In genomic region chr3:9951962-9952805, GRCh38 we compare ENCODE assay signal across 8 cellular contexts. TPM values are rescaled to one million over a fixed set of nuclear protein-coding genes. Genes with fewer than 3 reads are reported as not detected.
A peak's percentile ranks its signal among the peaks of the same experiment; 100 is the strongest.
DNase-seq lines count a peak whose midpoint lies in the region; ATAC-seq and TF ChIP-seq lines count a peak whose summit lies in the region.

Gene PRRT3, minus strand, starts transcription at chr3:9952408. Its CDS starts 2,293 bp downstream, at chr3:9950115.

- H3K79me2 ChIP-seq in PC-3 (ENCODE audit: low read length): peaks cover 21% of the 10 kb centered on the region

- H3K4me1 ChIP-seq in PC-3 (ENCODE audit: insufficient read depth, low read length): peaks cover 47% of the 10 kb centered on the region
- H3K4me1 ChIP-seq in rectal smooth muscle tissue (ENCODE audit: control insufficient read depth, insufficient read depth, low read length): peaks cover 2% of the 10 kb centered on the region

- BruUV-seq in PC-3 (replicated peaks; lab: Mats Ljungman, UMichigan): no TSS peak

- H3K4me3 ChIP-seq in AG04450 (ENCODE audit: low read depth, low read length) (peak within 1 kb of the TSS; percentile 74), PC-3 (ENCODE audit: low read length) (peak within 1 kb of the TSS; percentile 73), rectal smooth muscle tissue (ENCODE audit: low read length) (peak within 1 kb of the TSS; percentile 69)

- TF ChIP-seq CTCF in AG04450 (IDR thresholded peaks at IDR 0.05; ENCODE audit: low read depth, low read length) (no peak), PC-3 (conservative IDR thresholded peaks at IDR 0.05; ENCODE audit: low read depth, low read length) (no peak), glutamatergic neuron (IDR thresholded peaks at IDR 0.05; ENCODE audit: partially characterized antibody, unreplicated experiment) (no peak)

- no peak within 1 kb of the TSS for H3K27ac Mint-ChIP-seq in glutamatergic neuron (ENCODE audit: unreplicated experiment)

- H3K4me1 Mint-ChIP-seq in glutamatergic neuron (ENCODE audit: low read depth, unreplicated experiment): no peaks in the 10 kb centered on the region

- H3K27me3 ChIP-seq in AG04450 (ENCODE audit: control insufficient read depth, insufficient read depth, low read length) (no peaks in the 10 kb centered on the region), PC-3 (ENCODE audit: low read length) (no peaks in the 10 kb centered on the region), rectal smooth muscle tissue (ENCODE audit: control insufficient read depth, insufficient read depth, low read length) (no peaks in the 10 kb centered on the region)

- no peaks in the 10 kb centered on the region for H3K9me2 ChIP-seq in PC-3 (replicated peaks; ENCODE audit: low read length)

- H3F3A ChIP-seq in PC-3 (ENCODE audit: low read length, unreplicated experiment): no peaks in the 10 kb centered on the region

- no peak within 1 kb of the TSS for H3K27ac ChIP-seq in AG04450 (ENCODE audit: low read depth, low read length)
- no peak within 1 kb of the TSS for H3K27ac ChIP-seq in PC-3 (ENCODE audit: low read length)
- H3K27ac ChIP-seq in rectal smooth muscle tissue (ENCODE audit: low read depth, low read length): no peak within 1 kb of the TSS

- no peaks in the 10 kb centered on the region for H3K36me3 Mint-ChIP-seq in glutamatergic neuron (ENCODE audit: unreplicated experiment)

- H2AFZ ChIP-seq in PC-3 (ENCODE audit: low read length): peak within 1 kb of the TSS; percentile 69; the same call in 1 of the 2 replicates

- H3K9ac ChIP-seq in PC-3 (ENCODE audit: low read length) (peak within 1 kb of the TSS; percentile 10; the same call in 1 of the 2 replicates), rectal smooth muscle tissue (ENCODE audit: low read length) (peak within 1 kb of the TSS; percentile 14)

- peak; percentile 58 for ATAC-seq in GM18517 (IDR thresholded peaks at IDR 0.05; ENCODE audit: unreplicated experiment)
- ATAC-seq in HG03045 (IDR thresholded peaks at IDR 0.05; ENCODE audit: unreplicated experiment): peak; percentile 69
- peak; percentile 56 for ATAC-seq in PC-3

- POLR2A ChIA-PET in AG04450 (lab: Yijun Ruan, JAX): no interaction called here
- POLR2A ChIA-PET in PC-3 (lab: Charles Lee; ENCODE audit: unreplicated experiment): no interaction called here

- intact Hi-C loops in PC-3 (cut with micrococcal nuclease): loop anchor here (10.0 kb wide), 1 partner anchor 273 kb away; no protein-coding TSS in a partner anchor

- H3K27me3 Mint-ChIP-seq in glutamatergic neuron (ENCODE audit: unreplicated experiment): peaks cover 2% of the 10 kb centered on the region

- CTCF ChIA-PET in AG04450 (lab: Charles Lee) (interaction anchor here (1.3 kb wide), 1 partner anchor 20 kb away, joined by 8 read pairs; the partner anchor contains the start of gene CRELD1), PC-3 (lab: Charles Lee) (no interaction called here)

- no peaks in the 10 kb centered on the region for H4K20me1 ChIP-seq in PC-3 (ENCODE audit: low read length)

- H3K4me3 Mint-ChIP-seq in glutamatergic neuron (ENCODE audit: unreplicated experiment): peak within 1 kb of the TSS; percentile 83

- H3K36me3 ChIP-seq in PC-3 (ENCODE audit: low read depth, low read length): no peaks in the 10 kb centered on the region; the same call in 1 of the 2 replicates
- no peaks in the 10 kb centered on the region for H3K36me3 ChIP-seq in rectal smooth muscle tissue (ENCODE audit: control insufficient read depth, insufficient read depth, low read length)

- peaks cover 2% of the 10 kb centered on the region for H3K9me3 Mint-ChIP-seq in glutamatergic neuron (ENCODE audit: unreplicated experiment)

- peak within 1 kb of the TSS; percentile 87 for H3K4me2 ChIP-seq in PC-3 (ENCODE audit: low read length)

- H3K9me3 ChIP-seq in AG04450 (ENCODE audit: control insufficient read depth, insufficient read depth, low read length) (no peaks in the 10 kb centered on the region), PC-3 (ENCODE audit: low read length) (no peaks in the 10 kb centered on the region)

- DNase-seq in AG04450 (ENCODE audit: low read depth, low spot score) (no peak), PC-3 (peak; percentile 58), glutamatergic neuron (peak; percentile 81), NCI-H1436 (lab: John Stamatoyannopoulos, UW) (no peak)
- peak in 3 of 4 experiments; percentile 15 to 56 (median 24) for DNase-seq in activated naive CD4-positive, alpha-beta T cell (lab: John Stamatoyannopoulos, UW)

RNA-seq across cellular contexts. Expression of gene PRRT3, which starts in this region (rescaled TPM):
- polyA plus RNA-seq in AG04450 (2011; rRNA removed): 3.4 and 4.2 TPM in 2 replicates
- 8.9 and 10.9 TPM in 2 replicates for polyA minus RNA-seq in AG04450 (2011; rRNA and poly(A)+ RNA removed)
- total RNA-seq in PC-3 (2014; rRNA removed): 4.4 and 5.0 TPM in 2 replicates
- 8.9 TPM for total RNA-seq in glutamatergic neuron (ENCODE audit: unreplicated experiment)

Comparison
In these comparisons a context has a peak if more than half of its experiments do, and no peak if none do; other contexts are left out.
1. DNase-seq: peak in PC-3 (single experiment), activated naive CD4-positive, alpha-beta T cell (3 of 4) and glutamatergic neuron (single experiment); none in AG04450 (single experiment) and NCI-H1436 (single experiment).
2. Peak in every context shown above with its lines, with median percentiles within 50 percentile points of each other: H3K4me3 ChIP-seq and ATAC-seq.